Comparison of ENCODE assay signal across 27 cellular contexts in the genomic region with DNA sequence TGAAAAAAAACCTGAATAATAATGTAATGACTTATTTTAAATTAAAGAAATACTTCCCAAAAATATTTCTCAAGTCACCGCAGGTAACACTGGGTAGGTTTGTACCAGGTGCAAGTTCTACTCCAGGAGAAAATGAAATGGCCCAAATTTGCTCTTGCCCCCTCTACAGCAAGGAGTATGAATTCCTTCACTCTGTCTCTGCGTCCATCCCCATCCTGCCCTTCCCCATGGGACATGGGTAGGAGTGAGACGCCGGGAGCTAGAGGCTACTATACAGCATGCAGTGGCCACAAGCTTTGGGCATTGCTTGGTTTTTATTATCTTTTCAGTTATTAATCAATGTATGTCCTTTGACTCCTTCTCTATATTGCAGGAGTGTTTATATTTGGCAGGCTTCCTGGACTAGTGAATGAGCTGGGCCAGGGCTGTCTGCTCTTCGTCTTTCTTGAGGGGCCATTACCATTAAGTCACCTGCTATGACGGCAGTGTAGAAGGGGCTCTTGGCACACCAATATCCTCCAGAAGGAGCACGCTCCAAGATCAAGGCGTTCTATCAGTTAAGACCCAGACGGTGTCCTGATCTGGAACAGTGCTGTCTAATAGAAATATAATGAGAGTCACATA.
"Had no signal": no experiment of that assay in that cellular context is flagged by ENCODE, and none has a peak within 500 bp of the region (broad histone marks: within the 10 kb centered on the region; RNA-seq: fewer than 3 reads in every experiment).

No MANE protein-coding gene starts in this region.

- H3K4me1 Mint-ChIP-seq: memory B cell; naive thymus-derived CD4-positive, alpha-beta T cell; stimulated activated naive CD8-positive, alpha-beta T cell treated with anti-CD3 and anti-CD28 coated beads, Interleukin-15, amount 100 ng/mL, for 72 hours had no signal

- H3K9me3 ChIP-seq: gastrocnemius medialis, right lobe of liver, upper lobe of right lung had no signal

- H3K27ac ChIP-seq: dorsolateral prefrontal cortex, epithelial cell of prostate, gastrocnemius medialis, neural progenitor cell, parathyroid adenoma, suprapubic skin, upper lobe of right lung, uterus had no signal

- H2AFZ ChIP-seq: neural progenitor cell, parathyroid adenoma had no signal

- DNase-seq: effector CD4-positive, alpha-beta T cell; foreskin fibroblast; gastrocnemius medialis; head of caudate nucleus; midbrain; naive thymus-derived CD4-positive, alpha-beta T cell; right lobe of liver; stimulated activated CD4-positive, alpha-beta T cell treated with anti-CD3 and anti-CD28 coated beads, Interleukin-12 subunit alpha, Interleukin-12 subunit beta, amount 100 ng/mL, for 4 hours; stimulated activated CD4-positive, alpha-beta T cell treated with anti-CD3 and anti-CD28 coated beads, Interleukin-1b, Interleukin-23, amount 100 ng/mL, for 48 hours; stimulated activated CD4-positive, alpha-beta T cell treated with anti-CD3 and anti-CD28 coated beads, Interleukin-4, amount 100 ng/mL, for 1 hour; stimulated activated CD8-positive, alpha-beta memory T cell treated with anti-CD3 and anti-CD28 coated beads, Interleukin-4, amount 100 ng/mL, for 48 hours; stimulated activated naive CD4-positive, alpha-beta T cell; stimulated activated naive CD8-positive, alpha-beta T cell treated with anti-CD3 and anti-CD28 coated beads, Interleukin-15, amount 100 ng/mL, for 72 hours; transverse colon; upper lobe of right lung; uterus had no signal

- H3K4me1 ChIP-seq: gastrocnemius medialis, neural progenitor cell, parathyroid adenoma, suprapubic skin, upper lobe of right lung, uterus had no signal

- H3K9ac ChIP-seq: neural progenitor cell, parathyroid adenoma had no signal

- H3K36me3 ChIP-seq: gastrocnemius medialis, neural progenitor cell, right lobe of liver, suprapubic skin, transverse colon, upper lobe of right lung, uterus had no signal

- H3K36me3 Mint-ChIP-seq: memory B cell, neural progenitor cell had no signal

- ATAC-seq: esophagus mucosa; gastrocnemius medialis; naive thymus-derived CD4-positive, alpha-beta T cell; stimulated activated naive CD8-positive, alpha-beta T cell treated with anti-CD3 and anti-CD28 coated beads, Interleukin-15, amount 100 ng/mL, for 72 hours had no signal

- H3K4me3 Mint-ChIP-seq: memory B cell; naive thymus-derived CD4-positive, alpha-beta T cell; nephron; neural progenitor cell; stimulated activated naive CD8-positive, alpha-beta T cell treated with anti-CD3 and anti-CD28 coated beads, Interleukin-15, amount 100 ng/mL, for 72 hours had no signal

- H3K27ac Mint-ChIP-seq: memory B cell; naive thymus-derived CD4-positive, alpha-beta T cell; nephron; neural progenitor cell; progenitor cell of endocrine pancreas; stimulated activated naive CD8-positive, alpha-beta T cell treated with anti-CD3 and anti-CD28 coated beads, Interleukin-15, amount 100 ng/mL, for 72 hours had no signal

- H3K4me3 ChIP-seq: dorsolateral prefrontal cortex, gastrocnemius medialis, lung, neural progenitor cell, right lobe of liver, smooth muscle cell, suprapubic skin, transverse colon, upper lobe of right lung, uterus had no signal

- H3K79me2 ChIP-seq: parathyroid adenoma had no signal

- H3K4me2 ChIP-seq: neural progenitor cell, smooth muscle cell had no signal

- H3K27me3 ChIP-seq: dorsolateral prefrontal cortex, gastrocnemius medialis, neural progenitor cell, right lobe of liver, suprapubic skin, transverse colon, upper lobe of right lung, uterus had no signal

- H3K27me3 Mint-ChIP-seq: progenitor cell of endocrine pancreas had no signal
